Comparison of ENCODE assay signal across 13 cellular contexts in genomic region chr3:152308475-152308844, GRCh38. TPM values are rescaled to one million over a fixed set of nuclear protein-coding genes. Genes with fewer than 3 reads are reported as not detected.
DNase-seq lines count a peak whose midpoint lies in the region; ATAC-seq and TF ChIP-seq lines count a peak whose summit lies in the region.
"Had no signal": no experiment of that assay in that cellular context is flagged by ENCODE, and none has a peak within 500 bp of the region (broad histone marks: within the 10 kb centered on the region; RNA-seq: fewer than 3 reads in every experiment).

No MANE protein-coding gene starts in this region.

- H4K20me1 ChIP-seq in MM.1S (ENCODE audit: insufficient read depth, low read length), result peaks cover 40% of the 10 kb centered on the region

- intact Hi-C loops in Right ventricle myocardium inferior (cut with DNase I), result loop anchor here (10.0 kb wide), 1 partner anchor 136 kb away; no protein-coding TSS in a partner anchor
- intact Hi-C loops in cardiac septum (cut with DNase I), result loop anchor here (10.0 kb wide), 1 partner anchor 136 kb away; no protein-coding TSS in a partner anchor
- intact Hi-C loops in colonic mucosa (cut with DNase I), result loop anchor here (5.0 kb wide), 1 partner anchor 36 kb away; no protein-coding TSS in a partner anchor
- intact Hi-C loops in natural killer cell (cut with micrococcal nuclease), result loop anchor here (2.0 kb wide), 1 partner anchor 16 kb away; no protein-coding TSS in a partner anchor
- intact Hi-C loops in vagina (cut with DNase I), result no loop called here

- no peaks in the 10 kb centered on the region for H3K36me3 Mint-ChIP-seq in natural killer cell

- H3K79me2 ChIP-seq in MM.1S (ENCODE audit: low read length), result peaks cover 100% of the 10 kb centered on the region

- H3K27me3 Mint-ChIP-seq in natural killer cell (ENCODE audit: low read depth in 2 of 2), result no peaks in the 10 kb centered on the region

- TF ChIP-seq POLR2A in vagina (IDR thresholded peaks at IDR 0.05), result no peak

- peaks cover 17% of the 10 kb centered on the region for H3K4me1 ChIP-seq in colonic mucosa
- peaks cover 70% of the 10 kb centered on the region for H3K4me1 ChIP-seq in vagina
- H3K4me1 ChIP-seq in MM.1S (ENCODE audit: low read length), result no peaks in the 10 kb centered on the region

- peak overlapping the region; percentile 78 for H3K27ac ChIP-seq in colonic mucosa
- H3K27ac ChIP-seq in vagina, result peak overlapping the region; percentile 73
- no peak overlapping the region for H3K27ac ChIP-seq in MM.1S (ENCODE audit: low read length)

- H3K4me3 ChIP-seq in colonic mucosa (no peak overlapping the region), vagina (no peak overlapping the region), MM.1S (ENCODE audit: low read length) (no peak overlapping the region)
- H3K4me3 ChIP-seq: spleen had no signal

- ATAC-seq in Right ventricle myocardium inferior, result peak; percentile 12
- no peak for ATAC-seq in natural killer cell
- no peak for ATAC-seq in GM18870 (IDR thresholded peaks at IDR 0.05; ENCODE audit: unreplicated experiment)

- H3K9me3 Mint-ChIP-seq in natural killer cell, result no peaks in the 10 kb centered on the region

- H3K9ac ChIP-seq in colonic mucosa (ENCODE audit: low read depth in 2 of 2, low read length in 2 of 2), result peak overlapping the region; percentile 3 to 42
- H3K9ac ChIP-seq in MM.1S (ENCODE audit: low read length), result no peak overlapping the region

- no peaks in the 10 kb centered on the region; the same call in 1 of the 2 replicates for H3F3A ChIP-seq in MM.1S (ENCODE audit: insufficient read depth, low read length)

- no peak overlapping the region for H2AFZ ChIP-seq in MM.1S (ENCODE audit: low read length)

- H3K4me1 Mint-ChIP-seq in natural killer cell, result peaks cover 59 to 75% of the 10 kb centered on the region in 2 donors

- peak overlapping the region; percentile 81 to 91 for H3K27ac Mint-ChIP-seq in natural killer cell

- TF ChIP-seq CTCF in colonic mucosa (IDR thresholded peaks at IDR 0.05), result no peak
- no peak for TF ChIP-seq CTCF in natural killer cell (IDR thresholded peaks at IDR 0.05)
- TF ChIP-seq CTCF in vagina (IDR thresholded peaks at IDR 0.05), result no peak
- TF ChIP-seq CTCF in MM.1S (IDR thresholded peaks at IDR 0.05; ENCODE audit: low read length), result no peak

- H3K9me2 ChIP-seq in MM.1S (replicated peaks; ENCODE audit: insufficient read depth, low read length), result no peaks in the 10 kb centered on the region

- H3K4me2 ChIP-seq in MM.1S (ENCODE audit: low read depth, low read length), result no peak overlapping the region

- no peak for DNase-seq in Right ventricle myocardium inferior (ENCODE audit: missing footprints)
- DNase-seq in cardiac septum (ENCODE audit: low spot score), result no peak
- no peak for DNase-seq in colonic mucosa
- no peak for DNase-seq in natural killer cell
- no peak for DNase-seq in vagina (ENCODE audit: extremely low spot score in 2 of 2)
- no peak for DNase-seq in MM.1S
- DNase-seq in activated effector memory CD4-positive, alpha-beta T cell treated with Interleukin-2 at 50 U/mL for 16 hours, result no peak
- DNase-seq: BE2C, cerebellar nuclear complex, hippocampal formation, NCI-H524 treated with DMSO at 0.1 percent for 48 hours, spleen had no signal

- peak overlapping the region; percentile 25 for H3K4me3 Mint-ChIP-seq in natural killer cell

- H3K9me3 ChIP-seq in colonic mucosa (no peaks in the 10 kb centered on the region), vagina (no peaks in the 10 kb centered on the region), MM.1S (replicated peaks; ENCODE audit: insufficient read depth, low read length) (no peaks in the 10 kb centered on the region)
- H3K9me3 ChIP-seq: BE2C, spleen had no signal

- no peaks in the 10 kb centered on the region for H3K27me3 ChIP-seq in colonic mucosa
- H3K27me3 ChIP-seq in vagina, result no peaks in the 10 kb centered on the region
- no peaks in the 10 kb centered on the region for H3K27me3 ChIP-seq in MM.1S (replicated peaks; ENCODE audit: insufficient read depth, low read length)
- H3K27me3 ChIP-seq: BE2C, spleen had no signal

- H3K36me3 ChIP-seq in colonic mucosa (no peaks in the 10 kb centered on the region), vagina (no peaks in the 10 kb centered on the region), MM.1S (replicated peaks; ENCODE audit: insufficient read depth, low read length) (peaks cover 9% of the 10 kb centered on the region; the same call in 1 of the 2 replicates)
- H3K36me3 ChIP-seq: BE2C had no signal

RNA-seq across cellular contexts. Expression of gene MBNL1, which starts 39.7 kb away (rescaled TPM):
- total RNA-seq in Right ventricle myocardium inferior (180 TPM), cardiac septum (178 TPM), colonic mucosa (100 to 1,000 TPM; 149 to 191 TPM), natural killer cell (100 to 1,000 TPM; 600 to 704 (median 607) TPM), vagina (311 TPM)
